18 cellular contexts compared by ENCODE assay signal in genomic region chr2:111712940-111713339, GRCh38.
DNase-seq lines count a peak whose midpoint lies in the region; ATAC-seq, FAIRE-seq and TF ChIP-seq lines count a peak whose summit lies in the region.
"Had no signal": no experiment of that assay in that cellular context is flagged by ENCODE, and none has a peak within 500 bp of the region (broad histone marks: within the 10 kb centered on the region; RNA-seq: fewer than 3 reads in every experiment).

No MANE protein-coding gene starts in this region.

- peaks cover 0 to 4% (median 2%) of the 10 kb centered on the region in 4 experiments; a peak in 4 of 7 replicates for H3K4me1 ChIP-seq in H1 (replicated peaks in 1 of 4; ENCODE audit: control insufficient read depth in 3 of 4, insufficient read depth in 4 of 4, low read length in 3 of 4)
- peaks cover 0 to 4% of the 10 kb centered on the region in 2 donors for H3K4me1 ChIP-seq in neuronal stem cell (ENCODE audit: control insufficient read depth in 2 of 2, insufficient read depth in 1 of 2, low read depth in 1 of 2, low read length in 2 of 2)
- no peaks in the 10 kb centered on the region for H3K4me1 ChIP-seq in osteoblast (ENCODE audit: insufficient read depth, low read length)
- H3K4me1 ChIP-seq in PC-3 (ENCODE audit: insufficient read depth, low read length), result no peaks in the 10 kb centered on the region
- H3K4me1 ChIP-seq: Caco-2 had no signal

- no peak for FAIRE-seq in H1 (lab: Jason Lieb, UNC)
- FAIRE-seq: H54 had no signal

- no peak overlapping the region for H2AFZ ChIP-seq in H1 (ENCODE audit: low read length)
- no peak overlapping the region for H2AFZ ChIP-seq in neuronal stem cell (ENCODE audit: low read length)
- no peak overlapping the region for H2AFZ ChIP-seq in osteoblast (ENCODE audit: low read length)
- no peak overlapping the region for H2AFZ ChIP-seq in PC-3 (ENCODE audit: low read length)

- no peaks in the 10 kb centered on the region for H3K79me1 ChIP-seq in H1 (ENCODE audit: low read depth, low read length)
- H3K79me1 ChIP-seq in neuronal stem cell (ENCODE audit: low read depth, low read length), result no peaks in the 10 kb centered on the region

- H3K9me3 ChIP-seq in H1 (ENCODE audit: insufficient read depth in 2 of 2, low read depth in 1 of 2, low read length in 1 of 2) (no peaks in the 10 kb centered on the region), neuronal stem cell (replicated peaks in 1 of 2; ENCODE audit: control insufficient read depth in 2 of 2, insufficient read depth in 1 of 2, low read depth in 1 of 2, low read length in 2 of 2) (peaks cover 3 to 13% of the 10 kb centered on the region in 2 donors), osteoblast (ENCODE audit: low read depth, low read length) (no peaks in the 10 kb centered on the region), PC-3 (ENCODE audit: low read length) (no peaks in the 10 kb centered on the region)
- H3K9me3 ChIP-seq: BLaER1 had no signal

- H3K18ac ChIP-seq in H1 (ENCODE audit: extremely low read depth, low read length), result no peak overlapping the region
- peak overlapping the region; percentile 84 for H3K18ac ChIP-seq in neuronal stem cell (ENCODE audit: low read length)

- H4K8ac ChIP-seq in H1 (ENCODE audit: extremely low read depth, insufficient read depth, low read length) (no peak overlapping the region), neuronal stem cell (ENCODE audit: low read depth, low read length) (no peak overlapping the region)

- no peaks in the 10 kb centered on the region for H3F3A ChIP-seq in PC-3 (ENCODE audit: low read length, unreplicated experiment)

- no peaks in the 10 kb centered on the region; a peak in 1 of 7 replicates for H3K27me3 ChIP-seq in H1 (replicated peaks in 1 of 4; ENCODE audit: control insufficient read depth in 3 of 4, extremely low read depth in 1 of 4, insufficient read depth in 3 of 4, low read length in 3 of 4)
- no peaks in the 10 kb centered on the region for H3K27me3 ChIP-seq in neuronal stem cell (ENCODE audit: control insufficient read depth in 3 of 3, insufficient read depth in 3 of 3, low read depth in 1 of 3, low read length in 3 of 3)
- peaks cover 17% of the 10 kb centered on the region for H3K27me3 ChIP-seq in osteoblast (ENCODE audit: insufficient read depth, low read length)
- H3K27me3 ChIP-seq in PC-3 (ENCODE audit: low read length), result no peaks in the 10 kb centered on the region
- H3K27me3 ChIP-seq: BLaER1 had no signal

- H3K4me2 ChIP-seq in H1 (ENCODE audit: insufficient read depth in 1 of 2, low read depth in 2 of 2, low read length in 2 of 2), result no peak overlapping the region
- no peak overlapping the region for H3K4me2 ChIP-seq in neuronal stem cell (ENCODE audit: insufficient read depth, low read length, poor library complexity, severe bottlenecking)
- no peak overlapping the region for H3K4me2 ChIP-seq in osteoblast (ENCODE audit: insufficient read depth, low read length)
- H3K4me2 ChIP-seq in PC-3 (ENCODE audit: low read length), result no peak overlapping the region
- H3K4me2 ChIP-seq: BLaER1 had no signal

- TF ChIP-seq RAD21 in H1 (IDR thresholded peaks at IDR 0.05 in 1 of 2, conservative IDR thresholded peaks at IDR 0.05 in 1 of 2; ENCODE audit: low read depth in 2 of 2, low read length in 2 of 2), result no peak

- H2BK120ac ChIP-seq in H1 (replicated peaks; ENCODE audit: low read depth, low read length) (no peak overlapping the region), neuronal stem cell (ENCODE audit: low read depth, low read length) (no peak overlapping the region)

- H3K14ac ChIP-seq in H1 (ENCODE audit: insufficient read length) (no peak overlapping the region), neuronal stem cell (ENCODE audit: low read length) (no peak overlapping the region)

- H2AK5ac ChIP-seq in H1 (ENCODE audit: low read depth, low read length) (peak overlapping the region; percentile 57; the same call in 1 of the 2 replicates), neuronal stem cell (ENCODE audit: low read depth, low read length) (peak overlapping the region; percentile 83)

- TF ChIP-seq EP300 in H1 (IDR thresholded peaks at IDR 0.05; ENCODE audit: borderline replicate concordance in 1 of 2, low read depth in 2 of 2, low read length in 2 of 2), result no peak

- 93% methylated on average over 3 of the region's 3 CpGs; no CpG with 5 or more reads in 1 of the 2 experiments for WGBS in H1 (ENCODE audit: extremely low coverage in 1 of 2, insufficient coverage in 1 of 2, insufficient read length in 1 of 2, insufficient replicate concordance in 2 of 2, low coverage in 1 of 2, low lambda C conversion rate in 2 of 2, missing lambda C conversion rate in 1 of 2), 2 experiments
- no CpG with 5 or more reads among the region's 3 CpGs for WGBS in neuronal stem cell (ENCODE audit: extremely low coverage in 2 of 2, insufficient read length in 2 of 2, insufficient replicate concordance in 1 of 2), 2 donors

- no peaks in the 10 kb centered on the region for H3K79me2 ChIP-seq in H1 (ENCODE audit: control insufficient read depth in 1 of 2, insufficient read depth in 2 of 2, low read length in 2 of 2)
- no peaks in the 10 kb centered on the region for H3K79me2 ChIP-seq in osteoblast (ENCODE audit: insufficient read depth, low read length)
- no peaks in the 10 kb centered on the region for H3K79me2 ChIP-seq in PC-3 (ENCODE audit: low read length)

- no TSS peak for BruUV-seq in PC-3 (replicated peaks; lab: Mats Ljungman, UMichigan)

- no peak for TF ChIP-seq CTCF in H1 (IDR thresholded peaks at IDR 0.05; ENCODE audit: control extremely low read depth in 1 of 3, insufficient read depth in 1 of 3, low read depth in 1 of 3, low read length in 3 of 3)
- TF ChIP-seq CTCF in osteoblast (IDR thresholded peaks at IDR 0.05; ENCODE audit: extremely low read depth, low read depth, low read length), result no peak
- no peak for TF ChIP-seq CTCF in PC-3 (conservative IDR thresholded peaks at IDR 0.05; ENCODE audit: low read depth, low read length)

- H3K36me3 ChIP-seq in H1 (ENCODE audit: control insufficient read depth in 2 of 4, insufficient read depth in 4 of 4, low read length in 3 of 4), result no peaks in the 10 kb centered on the region
- no peaks in the 10 kb centered on the region for H3K36me3 ChIP-seq in neuronal stem cell (replicated peaks in 1 of 2; ENCODE audit: control insufficient read depth in 2 of 2, insufficient read depth in 2 of 2, low read length in 2 of 2)
- H3K36me3 ChIP-seq in osteoblast (ENCODE audit: insufficient read depth, low read length), result no peaks in the 10 kb centered on the region
- H3K36me3 ChIP-seq in PC-3 (ENCODE audit: low read depth, low read length), result no peaks in the 10 kb centered on the region
- H3K36me3 ChIP-seq: BLaER1 had no signal

- H3K27ac ChIP-seq in H1 (ENCODE audit: low read depth, low read length), result no peak overlapping the region
- H3K27ac ChIP-seq in neuronal stem cell (replicated peaks; ENCODE audit: low read length), result no peak overlapping the region
- no peak overlapping the region for H3K27ac ChIP-seq in osteoblast (ENCODE audit: low read depth, low read length)
- no peak overlapping the region for H3K27ac ChIP-seq in PC-3 (ENCODE audit: low read length)
- H3K27ac ChIP-seq: 22Rv1, BLaER1, HL-60 had no signal

- CTCF ChIA-PET in H1 (lab: Charles Lee; ENCODE audit: partially characterized antibody), result interaction anchor here (1.5 kb wide), 1 partner anchor 11 kb away, joined by 5 read pairs; no protein-coding TSS in a partner anchor
- CTCF ChIA-PET in PC-3 (lab: Charles Lee), result no interaction called here

- H3K56ac ChIP-seq in H1 (replicated peaks; ENCODE audit: insufficient read length, low read depth, low read length), result no peak overlapping the region

- H4K20me1 ChIP-seq in H1 (replicated peaks in 1 of 2; ENCODE audit: control insufficient read depth in 1 of 2, insufficient read depth in 2 of 2, low read length in 2 of 2), result no peaks in the 10 kb centered on the region
- H4K20me1 ChIP-seq in osteoblast (ENCODE audit: insufficient read depth, low read length), result no peaks in the 10 kb centered on the region
- H4K20me1 ChIP-seq in PC-3 (ENCODE audit: low read length), result no peaks in the 10 kb centered on the region
- H4K20me1 ChIP-seq: BLaER1 had no signal

- POLR2A ChIA-PET in H1 (lab: Charles Lee; ENCODE audit: partially characterized antibody) (no interaction called here), PC-3 (lab: Charles Lee; ENCODE audit: unreplicated experiment) (no interaction called here)

- no peak overlapping the region for H3K4ac ChIP-seq in H1 (replicated peaks; ENCODE audit: insufficient read length, low read depth, low read length)
- peak overlapping the region; percentile 24 for H3K4ac ChIP-seq in neuronal stem cell (ENCODE audit: low read length)

- no peaks in the 10 kb centered on the region for H3K23me2 ChIP-seq in H1 (ENCODE audit: low read depth, low read length)

- H2BK15ac ChIP-seq in H1 (ENCODE audit: low read length), result no peak overlapping the region
- H2BK15ac ChIP-seq in neuronal stem cell (ENCODE audit: low read length), result no peak overlapping the region

- H2BK20ac ChIP-seq in H1 (ENCODE audit: low read length), result 0 out of 2 replicates have a peak overlapping the region, but pooled peaks have one; percentile 57

- H3K9me2 ChIP-seq in PC-3 (replicated peaks; ENCODE audit: low read length), result no peaks in the 10 kb centered on the region

- no peak overlapping the region for H3K23ac ChIP-seq in H1 (ENCODE audit: insufficient read length)
- H3K23ac ChIP-seq in neuronal stem cell (ENCODE audit: low read depth, low read length, poor library complexity), result peak overlapping the region; percentile 20

- no peak for TF ChIP-seq POLR2A in H1 (IDR thresholded peaks at IDR 0.05; ENCODE audit: control extremely low read depth in 1 of 2, low read depth in 2 of 2, low read length in 2 of 2)

- intact Hi-C loops in PC-3 (cut with micrococcal nuclease), result no loop called here

- H2BK5ac ChIP-seq in H1 (ENCODE audit: low read depth, low read length) (peak overlapping the region; percentile 36; the same call in 1 of the 2 replicates), neuronal stem cell (ENCODE audit: low read length) (no peak overlapping the region)

- no peak overlapping the region for H3K9ac ChIP-seq in H1 (replicated peaks in 1 of 4; ENCODE audit: extremely low read depth in 1 of 4, low read depth in 3 of 4, low read length in 3 of 4)
- no peak overlapping the region for H3K9ac ChIP-seq in neuronal stem cell (ENCODE audit: low read depth, low read length, poor library complexity)
- no peak overlapping the region for H3K9ac ChIP-seq in PC-3 (ENCODE audit: low read length)
- H3K9ac ChIP-seq: BLaER1 had no signal

- H3K4me3 ChIP-seq in H1 (ENCODE audit: extremely low read depth in 1 of 4, insufficient read depth in 2 of 4, low read depth in 3 of 4, low read length in 4 of 4) (no peak overlapping the region), neuronal stem cell (ENCODE audit: low read length in 2 of 2) (no peak overlapping the region), osteoblast (ENCODE audit: insufficient read depth, low read length) (no peak overlapping the region), PC-3 (ENCODE audit: low read length) (no peak overlapping the region)
- H3K4me3 ChIP-seq: BLaER1 had no signal

- H4K91ac ChIP-seq in H1 (replicated peaks; ENCODE audit: insufficient read length, low read length) (no peak overlapping the region), neuronal stem cell (ENCODE audit: low read depth, low read length, poor library complexity) (no peak overlapping the region)

- H2BK12ac ChIP-seq in H1 (ENCODE audit: low read depth, low read length) (0 out of 2 replicates have a peak overlapping the region, but pooled peaks have one; percentile 23), neuronal stem cell (ENCODE audit: low read length) (no peak overlapping the region)

- DNase-seq in activated CD8-positive, alpha-beta memory T cell treated with anti-CD3 and anti-CD28 coated beads for 24 hours, result peak; percentile 45
- no peak for DNase-seq in activated CD8-positive, alpha-beta memory T cell treated with anti-CD3 and anti-CD28 coated beads, Interleukin-2, amount 50 U/mL, for 4 hours
- DNase-seq in HT1080 (ENCODE audit: low read depth) (peak; percentile 21), H1 (ENCODE audit: low read depth in 1 of 2, low spot score in 2 of 2) (no peak), neuronal stem cell (ENCODE audit: low spot score) (no peak), osteoblast (ENCODE audit: insufficient read length, low spot score, missing footprints) (no peak), dedifferentiated amniotic fluid mesenchymal stem cell (ENCODE audit: extremely low spot score) (no peak), PC-3 (no peak)
- DNase-seq: AML-193; Caco-2; CD8-positive, alpha-beta memory T cell; DND-41; GF-D8 had no signal

- H4K5ac ChIP-seq in H1 (ENCODE audit: insufficient read length, low read depth, low read length), result no peak overlapping the region

- no peak for ATAC-seq in PC-3
- ATAC-seq: HCT116 had no signal

Comparison
In these comparisons a context has a peak if more than half of its experiments do, and no peak if none do; other contexts are left out.
1. DNase-seq: peak in activated CD8-positive, alpha-beta memory T cell treated with anti-CD3 and anti-CD28 coated beads for 24 hours (single experiment) and HT1080 (single experiment); none in activated CD8-positive, alpha-beta memory T cell treated with anti-CD3 and anti-CD28 coated beads, Interleukin-2, amount 50 U/mL, for 4 hours (single experiment), H1 (0 of 2), neuronal stem cell (single experiment), osteoblast (single experiment), dedifferentiated amniotic fluid mesenchymal stem cell (single experiment) and PC-3 (single experiment).